ENCODE assay signal across 1 cellular context in genomic region chr19:12825259-12826131, GRCh38.
TF ChIP-seq lines count a peak whose summit lies in the region.

No MANE protein-coding gene starts in this region.

TF ChIP-seq in K562, 482 proteins besides CTCF, POLR2A, EP300 and RAD21 (continued from another document):
- TF ChIP-seq TEAD4 (IDR thresholded peaks at IDR 0.05; ENCODE audit: low read length) (no peak), TEAD4 (CRISPR knock-in tag; IDR thresholded peaks at IDR 0.05; ENCODE audit: borderline replicate concordance) (no peak)
TF ChIP-seq in K562: peak in this region for 54.
